ENCODE assay signal across 1 cellular context in genomic region chr12:103944964-103945363, GRCh38.
A peak's percentile ranks its signal among the peaks of the same experiment; 100 is the strongest.
TF ChIP-seq lines count a peak whose summit lies in the region.

No MANE protein-coding gene starts in this region.

TF ChIP-seq in K562, 482 proteins besides CTCF, POLR2A, EP300 and RAD21:
- TF ChIP-seq, protein P1, sequence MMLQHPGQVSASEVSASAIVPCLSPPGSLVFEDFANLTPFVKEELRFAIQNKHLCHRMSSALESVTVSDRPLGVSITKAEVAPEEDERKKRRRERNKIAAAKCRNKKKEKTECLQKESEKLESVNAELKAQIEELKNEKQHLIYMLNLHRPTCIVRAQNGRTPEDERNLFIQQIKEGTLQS (IDR thresholded peaks at IDR 0.05): peak; percentile 38; the same call in 1 of the 2 replicates
- TF ChIP-seq, protein P1 (CRISPR knock-in tag; conservative IDR thresholded peaks at IDR 0.05): no peak
- TF ChIP-seq BRF1 (IDR thresholded peaks at IDR 0.05; ENCODE audit: borderline replicate concordance, extremely low read depth, insufficient read length) (no peak), PKNOX1 (IDR thresholded peaks at IDR 0.05) (peak; percentile 45)
